ENCODE assay signal across 8 cellular contexts in genomic region chr3:148955544-148956346, GRCh38. TPM values are rescaled to one million over a fixed set of nuclear protein-coding genes. Genes with fewer than 3 reads are reported as not detected.
DNase-seq lines count a peak whose midpoint lies in the region; ATAC-seq, FAIRE-seq and TF ChIP-seq lines count a peak whose summit lies in the region.

No MANE protein-coding gene starts in this region.

- H3K79me2 ChIP-seq in osteoblast (ENCODE audit: insufficient read depth, low read length): no peaks in the 10 kb centered on the region

- H4K20me1 ChIP-seq in osteoblast (ENCODE audit: insufficient read depth, low read length): no peaks in the 10 kb centered on the region

- no peaks in the 10 kb centered on the region for H3K9me3 ChIP-seq in osteoblast (ENCODE audit: low read depth, low read length)

- H3K4me3 Mint-ChIP-seq in activated CD4-positive, alpha-beta memory T cell treated with anti-CD3 and anti-CD28 coated beads for 36 hours: no peak overlapping the region

- peaks cover 12% of the 10 kb centered on the region for H3K4me1 ChIP-seq in osteoblast (ENCODE audit: insufficient read depth, low read length)

- H3K27ac Mint-ChIP-seq in activated CD4-positive, alpha-beta memory T cell treated with anti-CD3 and anti-CD28 coated beads for 36 hours: no peak overlapping the region

- H3K9me3 Mint-ChIP-seq in activated CD4-positive, alpha-beta memory T cell treated with anti-CD3 and anti-CD28 coated beads for 36 hours: no peaks in the 10 kb centered on the region

- TF ChIP-seq CTCF in GM12872 (IDR thresholded peaks at IDR 0.05; ENCODE audit: insufficient read depth, low read depth, low read length) (peak; percentile 63), foreskin fibroblast (IDR thresholded peaks at IDR 0.05; ENCODE audit: low read depth, low read length) (peak; percentile 46), osteoblast (IDR thresholded peaks at IDR 0.05; ENCODE audit: extremely low read depth, low read depth, low read length) (peak; percentile 81)

- FAIRE-seq in TTC549 (lab: Jason Lieb, UNC): peak; percentile 98

- no peak for ATAC-seq in HG03442 (IDR thresholded peaks at IDR 0.05; ENCODE audit: unreplicated experiment)

- POLR2A ChIA-PET in activated CD4-positive, alpha-beta memory T cell treated with anti-CD3 and anti-CD28 coated beads for 36 hours (lab: Charles Lee): no interaction called here

- in situ Hi-C loops in ACHN (cut with HindIII; ENCODE audit: low pct_ligation_motif_present, low pct_unique_long_range_greater_than_20kb, low sequenced_read_pairs): no loop called here

- intact Hi-C loops in activated CD4-positive, alpha-beta memory T cell treated with anti-CD3 and anti-CD28 coated beads for 36 hours (cut with micrococcal nuclease): loop anchor here (1.0 to 10.0 kb wide), 3 partner anchors 165 to 529 kb away; no protein-coding TSS in a partner anchor

- no peaks in the 10 kb centered on the region for H3K27me3 ChIP-seq in osteoblast (ENCODE audit: insufficient read depth, low read length)

- no peaks in the 10 kb centered on the region for H3K36me3 ChIP-seq in osteoblast (ENCODE audit: insufficient read depth, low read length)

- DNase-seq in ACHN: peak; percentile 71
- DNase-seq in NCI-H2029 (lab: John Stamatoyannopoulos, UW): peak; percentile 47
- DNase-seq in foreskin fibroblast: peak; percentile 89 to 92
- DNase-seq in osteoblast (ENCODE audit: insufficient read length, low spot score, missing footprints): peak; percentile 48
- no peak for DNase-seq in activated CD4-positive, alpha-beta memory T cell treated with anti-CD3 and anti-CD28 coated beads for 36 hours

- peaks cover 9% of the 10 kb centered on the region for H3K4me1 Mint-ChIP-seq in activated CD4-positive, alpha-beta memory T cell treated with anti-CD3 and anti-CD28 coated beads for 36 hours (ENCODE audit: low read depth)

- H3K4me2 ChIP-seq in osteoblast (ENCODE audit: insufficient read depth, low read length): peak overlapping the region; percentile 59

- H3K4me3 ChIP-seq in foreskin fibroblast (ENCODE audit: low read depth in 1 of 2, low read length in 2 of 2) (no peak overlapping the region), osteoblast (ENCODE audit: insufficient read depth, low read length) (no peak overlapping the region)

- no peaks in the 10 kb centered on the region for H3K27me3 Mint-ChIP-seq in activated CD4-positive, alpha-beta memory T cell treated with anti-CD3 and anti-CD28 coated beads for 36 hours

- H2AFZ ChIP-seq in osteoblast (ENCODE audit: low read length): peak overlapping the region; percentile 81

- H3K27ac ChIP-seq in osteoblast (ENCODE audit: low read depth, low read length): peak overlapping the region; percentile 87

- no peaks in the 10 kb centered on the region for H3K36me3 Mint-ChIP-seq in activated CD4-positive, alpha-beta memory T cell treated with anti-CD3 and anti-CD28 coated beads for 36 hours

- CTCF ChIA-PET in activated CD4-positive, alpha-beta memory T cell treated with anti-CD3 and anti-CD28 coated beads for 36 hours (lab: Charles Lee): interaction anchor here (0.6 to 6.4 kb wide), 26 partner anchors 9 to 1653 kb away, joined by 3 to 70 read pairs (median 4); partner anchors contain the start of gene HPS3

RNA-seq across cellular contexts. Expression of gene GYG1, which starts 35.6 kb away (rescaled TPM):
- total RNA-seq in osteoblast: 42.3 and 54.8 TPM in 2 replicates
- 10 to 100 TPM; 21.5 to 22.1 TPM for total RNA-seq in activated CD4-positive, alpha-beta memory T cell treated with anti-CD3 and anti-CD28 coated beads for 36 hours
